ENCODE assay signal across 8 cellular contexts in genomic region chrX:130902783-130903613, GRCh38. TPM values are rescaled to one million over a fixed set of nuclear protein-coding genes. Genes with fewer than 3 reads are reported as not detected.
DNase-seq lines count a peak whose midpoint lies in the region; ATAC-seq and TF ChIP-seq lines count a peak whose summit lies in the region.

Gene ENOX2 (minus strand): TSS chrX:130903209. CDS start chrX:130703216, 199,993 bp downstream.

- H3K9me3 Mint-ChIP-seq in activated T-cell treated with anti-CD3 and anti-CD28 coated beads, Interleukin-2, amount 50 U/mL, for 4 hours = no peaks in the 10 kb centered on the region

- TF ChIP-seq EP300 in esophagus muscularis mucosa (IDR thresholded peaks at IDR 0.05) = no peak

- intact Hi-C loops in Panc1 (cut with micrococcal nuclease; ENCODE audit: unreplicated experiment) (no loop called here), esophagus muscularis mucosa (cut with DNase I) (no loop called here)

- CTCF ChIA-PET in Panc1 (lab: Charles Lee) = no interaction called here

- peaks cover 9% of the 10 kb centered on the region for H3K4me1 Mint-ChIP-seq in activated T-cell treated with anti-CD3 and anti-CD28 coated beads, Interleukin-2, amount 50 U/mL, for 4 hours (ENCODE audit: low read depth)

- BruUV-seq in Panc1 (replicated peaks; lab: Mats Ljungman, UMichigan) = no TSS peak

- peak within 1 kb of the TSS; percentile 91 for H3K27ac ChIP-seq in Panc1 (ENCODE audit: low read length)
- peak within 1 kb of the TSS; percentile 76 to 86 (median 81) for H3K27ac ChIP-seq in esophagus muscularis mucosa (replicated peaks in 1 of 4)
- no peak within 1 kb of the TSS for H3K27ac ChIP-seq in muscle layer of duodenum (ENCODE audit: low read length)

- ATAC-seq in GM21723 (IDR thresholded peaks at IDR 0.05; ENCODE audit: unreplicated experiment) (peak; percentile 99), Panc1 (peak; percentile 100)
- peak; percentile 98 to 99 for ATAC-seq in activated T-cell treated with anti-CD3 and anti-CD28 coated beads, Interleukin-2, amount 50 U/mL, for 4 hours

- no peaks in the 10 kb centered on the region for H3K27me3 Mint-ChIP-seq in activated T-cell treated with anti-CD3 and anti-CD28 coated beads, Interleukin-2, amount 50 U/mL, for 4 hours (ENCODE audit: low read depth)

- H3K4me3 Mint-ChIP-seq in activated T-cell treated with anti-CD3 and anti-CD28 coated beads, Interleukin-2, amount 50 U/mL, for 4 hours = no peak within 1 kb of the TSS

- DNase-seq in DMS53 (lab: John Stamatoyannopoulos, UW) (peak; percentile 98), KG1 (lab: John Stamatoyannopoulos, UW) (peak; percentile 49), Panc1 (ENCODE audit: low read depth, low spot score) (peak; percentile 85), esophagus muscularis mucosa (ENCODE audit: extremely low spot score) (peak; percentile 96)
- peak; percentile 66 for DNase-seq in activated T-cell treated with anti-CD3 and anti-CD28 coated beads, Interleukin-2, amount 50 U/mL, for 4 hours
- peak; percentile 39 to 77 for DNase-seq in stimulated activated CD8-positive, alpha-beta memory T cell treated with anti-CD3 and anti-CD28 coated beads, Interleukin-7, amount 100 ng/mL, for 48 hours (ENCODE audit: extremely low read depth in 1 of 2, low read depth in 1 of 2)

- no peaks in the 10 kb centered on the region for H3K27me3 ChIP-seq in Panc1 (ENCODE audit: control insufficient read depth, insufficient read depth, low read length)
- H3K27me3 ChIP-seq in esophagus muscularis mucosa = no peaks in the 10 kb centered on the region
- no peaks in the 10 kb centered on the region for H3K27me3 ChIP-seq in muscle layer of duodenum (ENCODE audit: low read depth, low read length)

- no peak for TF ChIP-seq CTCF in Panc1 (IDR thresholded peaks at IDR 0.05)
- TF ChIP-seq CTCF in esophagus muscularis mucosa (IDR thresholded peaks at IDR 0.05) = no peak

- H3K36me3 ChIP-seq in Panc1 (ENCODE audit: control insufficient read depth, insufficient read depth, low read length) (no peaks in the 10 kb centered on the region), esophagus muscularis mucosa (no peaks in the 10 kb centered on the region), muscle layer of duodenum (ENCODE audit: control insufficient read depth in 1 of 2, insufficient read depth in 2 of 2, low read length in 2 of 2) (no peaks in the 10 kb centered on the region)

- 40% methylated on average over 40 of the region's 50 CpGs for WGBS in esophagus muscularis mucosa

- in situ Hi-C loops in Panc1 (cut with HindIII; ENCODE audit: low pct_unique_long_range_greater_than_20kb, low sequenced_read_pairs) = no loop called here

- peaks cover 9% of the 10 kb centered on the region for H3K36me3 Mint-ChIP-seq in activated T-cell treated with anti-CD3 and anti-CD28 coated beads, Interleukin-2, amount 50 U/mL, for 4 hours (ENCODE audit: insufficient read depth)

- POLR2A ChIA-PET in Panc1 (lab: Charles Lee) = interaction anchor here (0.6 kb wide), 2 partner anchors 536 to 737 kb away, joined by 3 to 7 read pairs; partner anchors contain the start of gene AIFM1

- 0 out of 2 replicates have a peak, but pooled peaks cover 6% of the 10 kb centered on the region for H3K4me1 ChIP-seq in Panc1 (ENCODE audit: control insufficient read depth, insufficient read depth, low read length)
- peaks cover 0 to 10% (median 3%) of the 10 kb centered on the region in 4 donors for H3K4me1 ChIP-seq in esophagus muscularis mucosa
- H3K4me1 ChIP-seq in muscle layer of duodenum (ENCODE audit: control insufficient read depth in 1 of 2, insufficient read depth in 2 of 2, low read length in 2 of 2) = peaks cover 0 to 8% of the 10 kb centered on the region in 2 donors

- H3K9me3 ChIP-seq in Panc1 (ENCODE audit: control insufficient read depth, insufficient read depth, low read depth, low read length) = no peaks in the 10 kb centered on the region
- no peaks in the 10 kb centered on the region for H3K9me3 ChIP-seq in esophagus muscularis mucosa
- H3K9me3 ChIP-seq in muscle layer of duodenum (ENCODE audit: control insufficient read depth in 1 of 2, low read length in 2 of 2) = no peaks in the 10 kb centered on the region

- H3K4me3 ChIP-seq in Panc1 (ENCODE audit: low read depth in 2 of 2, low read length in 2 of 2) (peak within 1 kb of the TSS; percentile 82 to 93), esophagus muscularis mucosa (peak within 1 kb of the TSS; percentile 63 to 77 (median 68)), muscle layer of duodenum (ENCODE audit: low read depth in 1 of 2, low read length in 2 of 2) (peak within 1 kb of the TSS; percentile 55 to 62)

- peak; percentile 63 for TF ChIP-seq POLR2A in esophagus muscularis mucosa (IDR thresholded peaks at IDR 0.05; ENCODE audit: low read depth)

RNA-seq across cellular contexts. Expression of gene ENOX2, which starts in this region (rescaled TPM):
- 12.4 TPM for total RNA-seq in Panc1 (2021; ENCODE audit: unreplicated experiment)
- polyA plus RNA-seq in Panc1 (2012; ENCODE audit: insufficient read length) = 4.2 TPM
- 10 to 100 TPM; 10.9 to 14.9 (median 13.0) TPM for total RNA-seq in activated T-cell treated with anti-CD3 and anti-CD28 coated beads, Interleukin-2, amount 50 U/mL, for 4 hours
- 10 to 100 TPM; 12.4 to 17.1 (median 15.5) TPM for total RNA-seq in esophagus muscularis mucosa
